In the genomic region with DNA sequence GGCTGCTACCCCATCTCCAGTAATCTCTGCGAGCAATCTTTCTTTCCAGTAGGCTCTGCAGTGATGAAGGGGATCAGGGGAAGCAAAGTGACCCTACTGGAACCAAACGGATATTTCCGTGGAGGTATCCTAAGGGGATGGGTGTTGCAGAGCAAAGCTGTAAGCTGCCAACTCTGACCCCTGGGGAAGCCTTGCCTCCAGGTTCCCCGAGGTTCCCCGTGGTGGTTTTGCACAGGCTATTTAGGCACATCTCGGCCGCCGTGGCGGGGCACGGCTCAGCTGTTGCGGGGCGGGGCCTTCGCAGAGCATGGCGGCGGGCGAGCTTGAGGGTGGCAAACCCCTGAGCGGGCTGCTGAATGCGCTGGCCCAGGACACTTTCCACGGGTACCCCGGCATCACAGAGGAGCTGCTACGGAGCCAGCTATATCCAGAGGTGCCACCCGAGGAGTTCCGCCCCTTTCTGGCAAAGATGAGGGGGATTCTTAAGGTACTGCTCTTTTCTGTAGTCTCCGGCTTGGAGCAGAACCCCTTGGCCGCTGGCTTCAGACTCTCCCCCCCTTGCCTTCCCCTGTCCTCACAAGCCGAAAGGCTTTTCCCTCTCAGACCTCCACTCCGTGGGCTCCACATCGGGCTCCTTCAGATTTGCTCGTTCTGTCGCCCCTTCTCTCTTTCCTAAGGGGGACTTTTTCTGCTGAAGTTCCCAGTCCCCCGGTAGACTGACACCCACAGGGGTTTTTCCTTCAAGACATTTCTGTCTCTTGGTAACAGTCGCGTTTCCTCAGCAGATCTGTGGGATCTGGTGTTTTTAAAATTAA, we compare ENCODE assay signal across 8 cellular contexts. TPM values are rescaled to one million over a fixed set of nuclear protein-coding genes. Genes with fewer than 3 reads are reported as not detected.
DNase-seq lines count a peak whose midpoint lies in the region; ATAC-seq, FAIRE-seq and TF ChIP-seq lines count a peak whose summit lies in the region.

A gene (plus strand): TSS at position 303 of the 815 bp plus-strand sequence. CDS start 5 bp downstream, at position 308.

- H3K4me3 ChIP-seq in OCI-LY1 (ENCODE audit: low read depth, low read length, poor library complexity, severe bottlenecking) (peak within 1 kb of the TSS; percentile 78), endothelial cell of umbilical vein (replicated peaks in 1 of 3; ENCODE audit: insufficient read depth in 1 of 3, low read depth in 1 of 3, low read length in 3 of 3) (peak within 1 kb of the TSS; percentile 56 to 91 (median 66)), mucosa of descending colon (peak within 1 kb of the TSS; percentile 39)

- POLR2A ChIA-PET in endothelial cell of umbilical vein (lab: Charles Lee): no interaction called here

- H3K4me2 ChIP-seq in OCI-LY1 (ENCODE audit: low read length): peak within 1 kb of the TSS; percentile 67
- peak within 1 kb of the TSS; percentile 89 for H3K4me2 ChIP-seq in endothelial cell of umbilical vein (ENCODE audit: insufficient read depth, low read length)

- TSS peak; percentile 69 for BruUV-seq in endothelial cell of umbilical vein (replicated peaks; lab: Mats Ljungman, UMichigan)

- H3K36me3 ChIP-seq in OCI-LY1 (ENCODE audit: insufficient read depth, low read length) (no peaks in the 10 kb centered on the region), endothelial cell of umbilical vein (ENCODE audit: control insufficient read depth in 2 of 2, extremely low read depth in 1 of 2, insufficient read depth in 2 of 2, low read length in 2 of 2) (no peaks in the 10 kb centered on the region), mucosa of descending colon (ENCODE audit: low read depth) (no peaks in the 10 kb centered on the region)

- H3K27ac ChIP-seq in OCI-LY1 (ENCODE audit: low read depth, low read length, poor library complexity, severe bottlenecking): no peak within 1 kb of the TSS
- peak within 1 kb of the TSS; percentile 8 for H3K27ac ChIP-seq in endothelial cell of umbilical vein (ENCODE audit: insufficient read depth, low read depth, low read length)

- TF ChIP-seq CTCF in OCI-LY1 (IDR thresholded peaks at IDR 0.05; ENCODE audit: low read length) (no peak), endothelial cell of umbilical vein (IDR thresholded peaks at IDR 0.05; ENCODE audit: extremely low read depth in 1 of 2, insufficient read depth in 1 of 2, low read depth in 1 of 2, low read length in 2 of 2) (no peak), mucosa of descending colon (IDR thresholded peaks at IDR 0.05) (no peak)

- FAIRE-seq in endothelial cell of umbilical vein (lab: Jason Lieb, UNC): peak; percentile 73

- H3K79me2 ChIP-seq in OCI-LY1 (ENCODE audit: insufficient read depth, low read length): peaks cover 9% of the 10 kb centered on the region
- H3K79me2 ChIP-seq in endothelial cell of umbilical vein (ENCODE audit: control insufficient read depth, insufficient read depth, low read length): peaks cover 3% of the 10 kb centered on the region

- TF ChIP-seq POLR2A in endothelial cell of umbilical vein (IDR thresholded peaks at IDR 0.05; ENCODE audit: low read depth, low read length): peak; percentile 96

- no peaks in the 10 kb centered on the region for H3F3A ChIP-seq in OCI-LY1 (ENCODE audit: insufficient read depth, low read length)

- peak within 1 kb of the TSS; percentile 26 for H2AFZ ChIP-seq in OCI-LY1 (ENCODE audit: low read length)
- peak within 1 kb of the TSS; percentile 87 for H2AFZ ChIP-seq in endothelial cell of umbilical vein (ENCODE audit: low read depth, low read length)

- H3K27me3 ChIP-seq in OCI-LY1 (ENCODE audit: insufficient read depth, low read length): no peaks in the 10 kb centered on the region
- H3K27me3 ChIP-seq in endothelial cell of umbilical vein (ENCODE audit: control insufficient read depth in 2 of 2, insufficient read depth in 2 of 2, low read length in 2 of 2): no peaks in the 10 kb centered on the region

- H3K9me3 ChIP-seq in OCI-LY1 (ENCODE audit: low read length) (no peaks in the 10 kb centered on the region), endothelial cell of umbilical vein (replicated peaks; ENCODE audit: control insufficient read depth, insufficient read depth, low read length) (no peaks in the 10 kb centered on the region), mucosa of descending colon (no peaks in the 10 kb centered on the region)

- H3K9ac ChIP-seq in OCI-LY1 (ENCODE audit: low read length) (peak within 1 kb of the TSS; percentile 77), endothelial cell of umbilical vein (replicated peaks; ENCODE audit: extremely low read depth, insufficient read depth, low read length) (peak within 1 kb of the TSS; percentile 70)

- ATAC-seq in GM19463 (IDR thresholded peaks at IDR 0.05; ENCODE audit: unreplicated experiment) (peak; percentile 99), mucosa of descending colon (peak; percentile 100)

- intact Hi-C loops in endothelial cell of umbilical vein (cut with micrococcal nuclease): loop anchor here (10.0 kb wide), 1 partner anchor 799 kb away; a partner anchor contains a TSS
- intact Hi-C loops in mucosa of descending colon (cut with DNase I, micrococcal nuclease): no loop called here

- no peaks in the 10 kb centered on the region for H3K9me1 ChIP-seq in endothelial cell of umbilical vein (replicated peaks; ENCODE audit: control insufficient read depth, extremely low read depth, insufficient read depth, low read length)

- dilution Hi-C loops in endothelial cell of umbilical vein (cut with MboI; ENCODE audit: extremely low pct_ligation_motif_present, low sequenced_read_pairs): no loop called here

- H3K4me1 ChIP-seq in OCI-LY1 (ENCODE audit: insufficient read depth, low read length, severe bottlenecking): peaks cover 27% of the 10 kb centered on the region
- H3K4me1 ChIP-seq in endothelial cell of umbilical vein (ENCODE audit: control insufficient read depth, extremely low read depth, insufficient read depth, low read length): peaks cover 9% of the 10 kb centered on the region
- H3K4me1 ChIP-seq in mucosa of descending colon (ENCODE audit: low read depth): peaks cover 13% of the 10 kb centered on the region

- peak; percentile 25 for DNase-seq in COLO829 (ENCODE audit: low spot score)
- DNase-seq in HK-2 (ENCODE audit: unreplicated experiment): peak; percentile 72
- peak; percentile 70 for DNase-seq in activated T-cell treated with anti-CD3 and anti-CD28 coated beads for 1 hour (ENCODE audit: low read depth)
- peak; percentile 82 for DNase-seq in endothelial cell of umbilical vein (ENCODE audit: low read depth, low spot score)
- peak; percentile 87 to 90 (median 89) for DNase-seq in mucosa of descending colon
- peak; percentile 76 for DNase-seq in stimulated activated CD8-positive, alpha-beta memory T cell treated with anti-CD3 and anti-CD28 coated beads, Interleukin-4, amount 100 ng/mL, for 24 hours (ENCODE audit: low read depth)

- CTCF ChIA-PET in endothelial cell of umbilical vein (lab: Charles Lee): no interaction called here

- no peaks in the 10 kb centered on the region for H3K9me2 ChIP-seq in OCI-LY1 (ENCODE audit: low read depth, low read length)

- H4K20me1 ChIP-seq in OCI-LY1 (ENCODE audit: insufficient read depth, low read length) (no peaks in the 10 kb centered on the region), endothelial cell of umbilical vein (replicated peaks; ENCODE audit: control insufficient read depth, extremely low read depth, insufficient read depth, low read length) (no peaks in the 10 kb centered on the region)

TF ChIP-seq in endothelial cell of umbilical vein, 7 proteins besides CTCF, POLR2A, EP300 and RAD21:
- TF ChIP-seq FOS (IDR thresholded peaks at IDR 0.05; ENCODE audit: borderline replicate concordance, insufficient read depth, low read length) (no peak), GATA2 (IDR thresholded peaks at IDR 0.05; ENCODE audit: insufficient read depth, insufficient read length, low read depth, low read length) (peak; percentile 77), EZH2 (IDR thresholded peaks at IDR 0.05; ENCODE audit: borderline replicate concordance, low read depth, low read length, severe bottlenecking) (no peak), POLR2AphosphoS5 (IDR thresholded peaks at IDR 0.05; ENCODE audit: insufficient read depth, low read depth, low read length) (peak; percentile 89), MYC (IDR thresholded peaks at IDR 0.05; ENCODE audit: low read depth, low read length) (peak; percentile 28), JUN (IDR thresholded peaks at IDR 0.05; ENCODE audit: borderline replicate concordance, insufficient read depth, insufficient read length, low read depth) (no peak)
- TF ChIP-seq, protein P1, sequence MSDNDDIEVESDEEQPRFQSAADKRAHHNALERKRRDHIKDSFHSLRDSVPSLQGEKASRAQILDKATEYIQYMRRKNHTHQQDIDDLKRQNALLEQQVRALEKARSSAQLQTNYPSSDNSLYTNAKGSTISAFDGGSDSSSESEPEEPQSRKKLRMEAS (IDR thresholded peaks at IDR 0.05; ENCODE audit: insufficient read depth, insufficient read length): peak; percentile 23
TF ChIP-seq in endothelial cell of umbilical vein: peak in this region for 4.

RNA-seq across cellular contexts. Expression of the gene that starts here (rescaled TPM):
- total RNA-seq in endothelial cell of umbilical vein (39.5 and 42.0 TPM in 2 replicates), mucosa of descending colon (10 to 100 TPM; 21.5 to 33.5 (median 24.8) TPM)
- 54.3 and 57.1 TPM in 2 replicates for polyA plus RNA-seq in endothelial cell of umbilical vein
- polyA plus RNA-seq in endothelial cell of umbilical vein (2011; cell fraction: cytosol; rRNA removed): 65.2 and 66.2 TPM in 2 replicates
- 34.6 and 35.6 TPM in 2 replicates for polyA plus RNA-seq in endothelial cell of umbilical vein (2011; cell fraction: nucleus; rRNA removed)
- polyA plus RNA-seq in endothelial cell of umbilical vein (2012): 75.9 and 88.2 TPM in 2 replicates
- polyA minus RNA-seq in endothelial cell of umbilical vein: 24.9 and 25.7 TPM in 2 replicates
- polyA minus RNA-seq in endothelial cell of umbilical vein (2011; cell fraction: cytosol; rRNA and poly(A)+ RNA removed): 7.5 TPM
- polyA minus RNA-seq in endothelial cell of umbilical vein (2011; cell fraction: nucleus; rRNA and poly(A)+ RNA removed): 22.4 and 30.2 TPM in 2 replicates

Comparison
In these comparisons a context has a peak if more than half of its experiments do, and no peak if none do; other contexts are left out.
1. DNase-seq: peak in every context shown above with its lines; median percentile 89 in mucosa of descending colon; 82 in endothelial cell of umbilical vein; 76 in stimulated activated CD8-positive, alpha-beta memory T cell treated with anti-CD3 and anti-CD28 coated beads, Interleukin-4, amount 100 ng/mL, for 24 hours; 72 in HK-2; 70 in activated T-cell treated with anti-CD3 and anti-CD28 coated beads for 1 hour; 25 in COLO829.